ENCODE assay signal across 20 cellular contexts in genomic region chr17:30950189-30950588, GRCh38. TPM values are rescaled to one million over a fixed set of nuclear protein-coding genes. Genes with fewer than 3 reads are reported as not detected.
DNase-seq lines count a peak whose midpoint lies in the region; ATAC-seq, FAIRE-seq and TF ChIP-seq lines count a peak whose summit lies in the region.
"Had no signal": no experiment of that assay in that cellular context is flagged by ENCODE, and none has a peak within 500 bp of the region (broad histone marks: within the 10 kb centered on the region; RNA-seq: fewer than 3 reads in every experiment).

No MANE protein-coding gene starts in this region.

- H3K9me3 ChIP-seq in DOHH2 (ENCODE audit: control insufficient read depth, insufficient read depth, low read length), result no peaks in the 10 kb centered on the region
- H3K9me3 ChIP-seq in colonic mucosa, result no peaks in the 10 kb centered on the region
- no peaks in the 10 kb centered on the region for H3K9me3 ChIP-seq in lower lobe of right lung
- H3K9me3 ChIP-seq: prostate gland had no signal

- no peaks in the 10 kb centered on the region for H3K9me3 Mint-ChIP-seq in stimulated activated effector memory CD8-positive, alpha-beta T cell treated with anti-CD3 and anti-CD28 coated beads, Interleukin-12 subunit alpha, Interleukin-12 subunit beta, amount 100 ng/mL, for 72 hours
- no peaks in the 10 kb centered on the region for H3K9me3 Mint-ChIP-seq in T-helper 2 cell treated with Interferon-gamma antibody and Interleukin-4, amounts not matched to agents 5 μg/mL and 100 μg/mL, for 36 hours
- H3K9me3 Mint-ChIP-seq: T-helper 1 cell treated with Interleukin-12 subunit alpha and Interleukin-12 subunit beta and Interleukin-4 antibody, amounts not matched to agents 30 μg/mL and 1 μg/mL, for 36 hours had no signal

- no peak for ATAC-seq in lower lobe of right lung
- peak; percentile 21 for ATAC-seq in stimulated activated effector memory CD8-positive, alpha-beta T cell treated with anti-CD3 and anti-CD28 coated beads, Interleukin-12 subunit alpha, Interleukin-12 subunit beta, amount 100 ng/mL, for 72 hours

- H3K4me3 ChIP-seq in DOHH2 (ENCODE audit: low read length) (peak overlapping the region; percentile 2; the same call in 1 of the 2 replicates), colonic mucosa (no peak overlapping the region), lower lobe of right lung (no peak overlapping the region)
- H3K4me3 ChIP-seq: prostate gland, skin epidermis had no signal

- TF ChIP-seq CTCF in DOHH2 (IDR thresholded peaks at IDR 0.05; ENCODE audit: low read depth, low read length, poor library complexity, severe bottlenecking), result no peak
- TF ChIP-seq CTCF in colonic mucosa (IDR thresholded peaks at IDR 0.05), result no peak
- TF ChIP-seq CTCF in lower lobe of right lung (IDR thresholded peaks at IDR 0.05), result no peak

- no peaks in the 10 kb centered on the region; the same call in 1 of the 2 replicates for H3K36me3 ChIP-seq in DOHH2 (ENCODE audit: control insufficient read depth, low read length)
- H3K36me3 ChIP-seq in colonic mucosa, result no peaks in the 10 kb centered on the region
- H3K36me3 ChIP-seq in lower lobe of right lung, result no peaks in the 10 kb centered on the region
- H3K36me3 ChIP-seq: prostate gland had no signal

- no peak overlapping the region for H3K4me3 Mint-ChIP-seq in stimulated activated effector memory CD8-positive, alpha-beta T cell treated with anti-CD3 and anti-CD28 coated beads, Interleukin-12 subunit alpha, Interleukin-12 subunit beta, amount 100 ng/mL, for 72 hours
- no peak overlapping the region for H3K4me3 Mint-ChIP-seq in T-helper 2 cell treated with Interferon-gamma antibody and Interleukin-4, amounts not matched to agents 5 μg/mL and 100 μg/mL, for 36 hours
- H3K4me3 Mint-ChIP-seq: T-helper 1 cell treated with Interleukin-12 subunit alpha and Interleukin-12 subunit beta and Interleukin-4 antibody, amounts not matched to agents 30 μg/mL and 1 μg/mL, for 36 hours had no signal

- H3F3A ChIP-seq in DOHH2 (ENCODE audit: control insufficient read depth, insufficient read depth), result 0 out of 2 replicates have a peak, but pooled peaks cover 3% of the 10 kb centered on the region

- no peak for DNase-seq in colonic mucosa
- no peak for DNase-seq in lower lobe of right lung
- DNase-seq in stimulated activated effector memory CD8-positive, alpha-beta T cell treated with anti-CD3 and anti-CD28 coated beads, Interleukin-12 subunit alpha, Interleukin-12 subunit beta, amount 100 ng/mL, for 72 hours (ENCODE audit: low spot score in 2 of 2), result no peak
- no peak for DNase-seq in NAMALWA (ENCODE audit: low spot score)
- DNase-seq in GM12892 (ENCODE audit: insufficient read length), result no peak
- no peak for DNase-seq in NCI-H1436 treated with DMSO at 0.1 percent for 48 hours (lab: John Stamatoyannopoulos, UW)
- no peak for DNase-seq in T-helper 2 cell treated with Interferon-gamma antibody and Interleukin-4, amounts not matched to agents 5 μg/mL and 100 μg/mL, for 36 hours (ENCODE audit: low spot score)
- DNase-seq: activated CD4-positive, alpha-beta T cell treated with anti-CD3 and anti-CD28 coated beads for 48 hours; activated naive CD4-positive, alpha-beta T cell treated with anti-CD3 and anti-CD28 coated beads, Interleukin-2, amount 50 U/mL, for 16 hours; activated T-cell treated with anti-CD3 and anti-CD28 coated beads, Interleukin-2, amount 50 U/mL, for 48 hours; foreskin melanocyte; mesendoderm; stimulated activated CD4-positive, alpha-beta T cell treated with anti-CD3 and anti-CD28 coated beads, Interleukin-2, amount 100 ng/mL, for 48 hours; stimulated activated naive CD4-positive, alpha-beta T cell had no signal

- H3K27ac ChIP-seq in DOHH2 (ENCODE audit: low read depth, low read length) (no peak overlapping the region), colonic mucosa (peak overlapping the region; percentile 43), lower lobe of right lung (peak overlapping the region; percentile 56)
- H3K27ac ChIP-seq: epithelial cell of prostate, prostate gland had no signal

- H3K9ac ChIP-seq in colonic mucosa (ENCODE audit: low read depth in 2 of 2, low read length in 2 of 2), result peak overlapping the region in 1 of 2 donors; percentile 7

- no peaks in the 10 kb centered on the region for H3K79me2 ChIP-seq in DOHH2 (ENCODE audit: control insufficient read depth, low read length)

- no peak overlapping the region for H3K27ac Mint-ChIP-seq in stimulated activated effector memory CD8-positive, alpha-beta T cell treated with anti-CD3 and anti-CD28 coated beads, Interleukin-12 subunit alpha, Interleukin-12 subunit beta, amount 100 ng/mL, for 72 hours
- no peak overlapping the region for H3K27ac Mint-ChIP-seq in T-helper 2 cell treated with Interferon-gamma antibody and Interleukin-4, amounts not matched to agents 5 μg/mL and 100 μg/mL, for 36 hours
- H3K27ac Mint-ChIP-seq: T-helper 1 cell treated with Interleukin-12 subunit alpha and Interleukin-12 subunit beta and Interleukin-4 antibody, amounts not matched to agents 30 μg/mL and 1 μg/mL, for 36 hours had no signal

- FAIRE-seq in GM12892 (lab: Jason Lieb, UNC), result no peak
- FAIRE-seq: GM19239 had no signal

- no peak for TF ChIP-seq POLR2A in GM12892 (IDR thresholded peaks at IDR 0.05; ENCODE audit: low read depth, low read length)

- no peaks in the 10 kb centered on the region for H3K9me2 ChIP-seq in DOHH2 (replicated peaks; ENCODE audit: control insufficient read depth, low read length)

- no peaks in the 10 kb centered on the region for H3K4me1 Mint-ChIP-seq in stimulated activated effector memory CD8-positive, alpha-beta T cell treated with anti-CD3 and anti-CD28 coated beads, Interleukin-12 subunit alpha, Interleukin-12 subunit beta, amount 100 ng/mL, for 72 hours
- no peaks in the 10 kb centered on the region for H3K4me1 Mint-ChIP-seq in T-helper 2 cell treated with Interferon-gamma antibody and Interleukin-4, amounts not matched to agents 5 μg/mL and 100 μg/mL, for 36 hours (ENCODE audit: low read depth)

- H3K4me1 ChIP-seq in DOHH2 (ENCODE audit: control insufficient read depth, low read length), result peaks cover 49% of the 10 kb centered on the region
- H3K4me1 ChIP-seq in colonic mucosa, result no peaks in the 10 kb centered on the region
- H3K4me1 ChIP-seq in lower lobe of right lung, result peaks cover 35% of the 10 kb centered on the region
- H3K4me1 ChIP-seq: prostate gland had no signal

- H3K27me3 ChIP-seq in DOHH2 (ENCODE audit: control insufficient read depth, low read length), result no peaks in the 10 kb centered on the region
- no peaks in the 10 kb centered on the region for H3K27me3 ChIP-seq in colonic mucosa
- no peaks in the 10 kb centered on the region for H3K27me3 ChIP-seq in lower lobe of right lung (ENCODE audit: low read depth)

- no peaks in the 10 kb centered on the region for H4K20me1 ChIP-seq in DOHH2 (ENCODE audit: control insufficient read depth, insufficient read depth, low read depth, low read length)

- peak overlapping the region; percentile 29 for H3K4me2 ChIP-seq in DOHH2 (ENCODE audit: low read length)

- no peaks in the 10 kb centered on the region for H3K27me3 Mint-ChIP-seq in T-helper 2 cell treated with Interferon-gamma antibody and Interleukin-4, amounts not matched to agents 5 μg/mL and 100 μg/mL, for 36 hours (ENCODE audit: low read depth)

- intact Hi-C loops in colonic mucosa (cut with DNase I), result no loop called here
- intact Hi-C loops in lower lobe of right lung (cut with DNase I), result no loop called here

- no peaks in the 10 kb centered on the region for H3K36me3 Mint-ChIP-seq in stimulated activated effector memory CD8-positive, alpha-beta T cell treated with anti-CD3 and anti-CD28 coated beads, Interleukin-12 subunit alpha, Interleukin-12 subunit beta, amount 100 ng/mL, for 72 hours
- no peaks in the 10 kb centered on the region for H3K36me3 Mint-ChIP-seq in T-helper 2 cell treated with Interferon-gamma antibody and Interleukin-4, amounts not matched to agents 5 μg/mL and 100 μg/mL, for 36 hours (ENCODE audit: low read depth)

RNA-seq across cellular contexts. Expression of gene RNF135, which starts 20.6 kb away (rescaled TPM):
- total RNA-seq in colonic mucosa (10 to 100 TPM; 18.6 to 18.9 TPM), lower lobe of right lung (29.2 TPM)
- 9.4 TPM for polyA plus RNA-seq in GM12892 (2012; ENCODE audit: missing spikeins)

RNA-seq across cellular contexts. Expression of gene ADAP2, which starts 28.4 kb away (rescaled TPM):
- 1 to 10 TPM; 4.4 to 5.6 TPM for total RNA-seq in colonic mucosa
- 31.5 TPM for total RNA-seq in lower lobe of right lung
- 1.7 TPM for polyA plus RNA-seq in GM12892 (2012; ENCODE audit: missing spikeins)

RNA-seq across cellular contexts. Expression of gene TEFM, which starts 44.2 kb away (rescaled TPM):
- total RNA-seq in colonic mucosa (10 to 100 TPM; 12.4 to 15.4 TPM), lower lobe of right lung (16.3 TPM)
- polyA plus RNA-seq in GM12892 (2012; ENCODE audit: missing spikeins), result 21.5 TPM
